In genomic region chr3:23488618-23489017, GRCh38 we compare ENCODE assay signal across 1 cellular context.
TF ChIP-seq lines count a peak whose summit lies in the region.

No MANE protein-coding gene starts in this region.

TF ChIP-seq in HEK293, 187 proteins besides CTCF, POLR2A, EP300 and RAD21 (continued from another document):
- TF ChIP-seq ZBTB11 (tag by site-specific recombination; conservative IDR thresholded peaks at IDR 0.05; ENCODE audit: low read depth) (no peak), ZNF76 (tag by site-specific recombination; IDR thresholded peaks at IDR 0.05; ENCODE audit: borderline replicate concordance, low read depth) (no peak), ZNF529 (tag by site-specific recombination; IDR thresholded peaks at IDR 0.05; ENCODE audit: insufficient replicate concordance) (no peak), ELK4 (IDR thresholded peaks at IDR 0.05; ENCODE audit: borderline replicate concordance, low read depth, low read length) (no peak), ZBTB7A (tag by site-specific recombination; IDR thresholded peaks at IDR 0.05; ENCODE audit: low read depth) (no peak), ZNF157 (tag by site-specific recombination; IDR thresholded peaks at IDR 0.05) (no peak), WT1 (tag by site-specific recombination; IDR thresholded peaks at IDR 0.05) (no peak), ZNF16 (tag by site-specific recombination; IDR thresholded peaks at IDR 0.05; ENCODE audit: low read depth) (no peak), EGR2 (tag by site-specific recombination; IDR thresholded peaks at IDR 0.05; ENCODE audit: low read depth) (peak; percentile 74), ZNF155 (tag by site-specific recombination; IDR thresholded peaks at IDR 0.05) (no peak), ZNF530 (tag by site-specific recombination; IDR thresholded peaks at IDR 0.05; ENCODE audit: low read depth) (no peak), ZXDB (tag by site-specific recombination; IDR thresholded peaks at IDR 0.05) (no peak), ZNF391 (tag by site-specific recombination; IDR thresholded peaks at IDR 0.05; ENCODE audit: borderline replicate concordance, low read depth) (no peak), ZNF707 (tag by site-specific recombination; IDR thresholded peaks at IDR 0.05) (no peak), ZNF274 (IDR thresholded peaks at IDR 0.05; ENCODE audit: low read length) (no peak), ZNF274 (tag by site-specific recombination; IDR thresholded peaks at IDR 0.05; ENCODE audit: borderline replicate concordance) (no peak), SCRT2 (tag by site-specific recombination; IDR thresholded peaks at IDR 0.05) (peak; percentile 52), ZNF132 (tag by site-specific recombination; IDR thresholded peaks at IDR 0.05; ENCODE audit: borderline replicate concordance) (no peak), ZNF600 (tag by site-specific recombination; IDR thresholded peaks at IDR 0.05) (no peak)
- TF ChIP-seq, protein P1, sequence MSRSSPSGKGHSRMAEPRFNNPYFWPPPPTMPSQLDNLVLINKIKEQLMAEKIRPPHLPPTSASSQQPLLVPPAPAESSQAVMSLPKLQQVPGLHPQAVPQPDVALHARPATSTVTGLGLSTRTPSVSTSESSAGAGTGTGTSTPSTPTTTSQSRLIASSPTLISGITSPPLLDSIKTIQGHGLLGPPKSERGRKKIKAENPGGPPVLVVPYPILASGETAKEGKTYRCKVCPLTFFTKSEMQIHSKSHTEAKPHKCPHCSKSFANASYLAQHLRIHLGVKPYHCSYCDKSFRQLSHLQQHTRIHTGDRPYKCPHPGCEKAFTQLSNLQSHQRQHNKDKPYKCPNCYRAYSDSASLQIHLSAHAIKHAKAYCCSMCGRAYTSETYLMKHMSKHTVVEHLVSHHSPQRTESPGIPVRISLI (tag by site-specific recombination; IDR thresholded peaks at IDR 0.05) = no peak
